In genomic region chr6:25992413-25993037, GRCh38 we compare ENCODE assay signal across 1 cellular context.
TF ChIP-seq lines count a peak whose summit lies in the region.

No MANE protein-coding gene starts in this region.

TF ChIP-seq in HepG2, 621 proteins besides CTCF, POLR2A, EP300 and RAD21 (continued from another document and continues in another):
- peak; percentile 67; the same call in 1 of the 2 replicates for TF ChIP-seq HNRNPL (IDR thresholded peaks at IDR 0.05; ENCODE audit: low read depth, low read length)
- no peak for TF ChIP-seq RFX1 (IDR thresholded peaks at IDR 0.05)
- TF ChIP-seq PTBP1 (IDR thresholded peaks at IDR 0.05; ENCODE audit: low read depth, low read length, poor library complexity, severe bottlenecking), result peak; percentile 96
- no peak for TF ChIP-seq PHB2 (IDR thresholded peaks at IDR 0.05; ENCODE audit: partially characterized antibody)
- TF ChIP-seq DNMT3B (CRISPR knock-in tag; conservative IDR thresholded peaks at IDR 0.05), result peak; percentile 94
- peak; percentile 4; the same call in 1 of the 2 replicates for TF ChIP-seq ZNF136 (CRISPR knock-in tag; IDR thresholded peaks at IDR 0.05; ENCODE audit: low read depth)
- TF ChIP-seq CBX5 (CRISPR knock-in tag; IDR thresholded peaks at IDR 0.05; ENCODE audit: borderline replicate concordance), result no peak; the same call in 1 of the 2 replicates
- TF ChIP-seq EEA1 (CRISPR knock-in tag; IDR thresholded peaks at IDR 0.05; ENCODE audit: borderline replicate concordance), result no peak
- no peak for TF ChIP-seq GZF1 (CRISPR knock-in tag; IDR thresholded peaks at IDR 0.05)
- TF ChIP-seq HNRNPH1 (optimal IDR thresholded peaks at IDR 0.05; ENCODE audit: low read depth, low read length), result no peak
- no peak for TF ChIP-seq ZNF121 (CRISPR knock-in tag; IDR thresholded peaks at IDR 0.05)
- TF ChIP-seq GLI4 (CRISPR knock-in tag; IDR thresholded peaks at IDR 0.05; ENCODE audit: borderline replicate concordance), result no peak; the same call in 1 of the 2 replicates
- peak; percentile 85 for TF ChIP-seq TAF15 (IDR thresholded peaks at IDR 0.05; ENCODE audit: low read depth, low read length, poor library complexity, severe bottlenecking)
- TF ChIP-seq SP4 (CRISPR knock-in tag; IDR thresholded peaks at IDR 0.05), result peak; percentile 86
- TF ChIP-seq ZNF652 (CRISPR knock-in tag; IDR thresholded peaks at IDR 0.05; ENCODE audit: borderline replicate concordance, low read depth), result no peak
- TF ChIP-seq ZNF580 (CRISPR knock-in tag; IDR thresholded peaks at IDR 0.05; ENCODE audit: borderline replicate concordance, low read depth), result peak; percentile 91
- TF ChIP-seq MEIS2 (CRISPR knock-in tag; IDR thresholded peaks at IDR 0.05), result peak; percentile 84
- peak; percentile 85 for TF ChIP-seq ZNF891 (CRISPR knock-in tag; IDR thresholded peaks at IDR 0.05)
- peak; percentile 99 for TF ChIP-seq ZNF34 (CRISPR knock-in tag; IDR thresholded peaks at IDR 0.05; ENCODE audit: borderline replicate concordance)
- peak; percentile 16; the same call in 1 of the 2 replicates for TF ChIP-seq ZNF605 (CRISPR knock-in tag; IDR thresholded peaks at IDR 0.05)
- TF ChIP-seq ZNF558 (CRISPR knock-in tag; IDR thresholded peaks at IDR 0.05; ENCODE audit: borderline replicate concordance), result peak; percentile 36; the same call in 1 of the 2 replicates
- peak; percentile 74; the same call in 1 of the 2 replicates for TF ChIP-seq RFXAP (CRISPR knock-in tag; IDR thresholded peaks at IDR 0.05; ENCODE audit: borderline replicate concordance)
- no peak for TF ChIP-seq JUNB (CRISPR knock-in tag; IDR thresholded peaks at IDR 0.05; ENCODE audit: borderline replicate concordance)
- TF ChIP-seq EZH2 (conservative IDR thresholded peaks at IDR 0.05; ENCODE audit: low read depth, low read length), result no peak
- TF ChIP-seq NFE2L2 (IDR thresholded peaks at IDR 0.05; ENCODE audit: low read length), result no peak
- peak; percentile 48; the same call in 1 of the 2 replicates for TF ChIP-seq DR1 (CRISPR knock-in tag; IDR thresholded peaks at IDR 0.05)
- no peak for TF ChIP-seq ZNF180 (CRISPR knock-in tag; IDR thresholded peaks at IDR 0.05; ENCODE audit: borderline replicate concordance, low read depth)
- peak; percentile 85 for TF ChIP-seq ZNF547 (CRISPR knock-in tag; IDR thresholded peaks at IDR 0.05)
- TF ChIP-seq TBX3 (IDR thresholded peaks at IDR 0.05; ENCODE audit: borderline replicate concordance), result peak; percentile 61; the same call in 1 of the 2 replicates
- TF ChIP-seq ZNF205 (CRISPR knock-in tag; IDR thresholded peaks at IDR 0.05), result peak; percentile 75
- no peak for TF ChIP-seq ZNF646 (CRISPR knock-in tag; IDR thresholded peaks at IDR 0.05)
- TF ChIP-seq ZSCAN22 (CRISPR knock-in tag; IDR thresholded peaks at IDR 0.05), result peak; percentile 56; the same call in 1 of the 2 replicates
- peak; percentile 50 for TF ChIP-seq GATAD2A (CRISPR knock-in tag; IDR thresholded peaks at IDR 0.05)
- TF ChIP-seq ZNF567 (CRISPR knock-in tag; IDR thresholded peaks at IDR 0.05; ENCODE audit: borderline replicate concordance), result peak; percentile 91; the same call in 1 of the 2 replicates
- TF ChIP-seq AKAP8 (CRISPR knock-in tag; IDR thresholded peaks at IDR 0.05), result peak; percentile 77; the same call in 1 of the 2 replicates
- TF ChIP-seq, protein P1, sequence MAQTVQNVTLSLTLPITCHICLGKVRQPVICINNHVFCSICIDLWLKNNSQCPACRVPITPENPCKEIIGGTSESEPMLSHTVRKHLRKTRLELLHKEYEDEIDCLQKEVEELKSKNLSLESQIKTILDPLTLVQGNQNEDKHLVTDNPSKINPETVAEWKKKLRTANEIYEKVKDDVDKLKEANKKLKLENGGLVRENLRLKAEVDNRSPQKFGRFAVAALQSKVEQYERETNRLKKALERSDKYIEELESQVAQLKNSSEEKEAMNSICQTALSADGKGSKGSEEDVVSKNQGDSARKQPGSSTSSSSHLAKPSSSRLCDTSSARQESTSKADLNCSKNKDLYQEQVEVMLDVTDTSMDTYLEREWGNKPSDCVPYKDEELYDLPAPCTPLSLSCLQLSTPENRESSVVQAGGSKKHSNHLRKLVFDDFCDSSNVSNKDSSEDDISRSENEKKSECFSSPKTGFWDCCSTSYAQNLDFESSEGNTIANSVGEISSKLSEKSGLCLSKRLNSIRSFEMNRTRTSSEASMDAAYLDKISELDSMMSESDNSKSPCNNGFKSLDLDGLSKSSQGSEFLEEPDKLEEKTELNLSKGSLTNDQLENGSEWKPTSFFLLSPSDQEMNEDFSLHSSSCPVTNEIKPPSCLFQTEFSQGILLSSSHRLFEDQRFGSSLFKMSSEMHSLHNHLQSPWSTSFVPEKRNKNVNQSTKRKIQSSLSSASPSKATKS (CRISPR knock-in tag; IDR thresholded peaks at IDR 0.05), result peak; percentile 51; the same call in 1 of the 2 replicates
- peak; percentile 27; the same call in 1 of the 2 replicates for TF ChIP-seq BRCA1 (CRISPR knock-in tag; IDR thresholded peaks at IDR 0.05)
- TF ChIP-seq RAD51 (IDR thresholded peaks at IDR 0.05; ENCODE audit: borderline replicate concordance), result no peak
- no peak for TF ChIP-seq TEF (CRISPR knock-in tag; IDR thresholded peaks at IDR 0.05)
- TF ChIP-seq ZNF607 (CRISPR knock-in tag; IDR thresholded peaks at IDR 0.05; ENCODE audit: borderline replicate concordance), result peak; percentile 86
- TF ChIP-seq, protein P2, sequence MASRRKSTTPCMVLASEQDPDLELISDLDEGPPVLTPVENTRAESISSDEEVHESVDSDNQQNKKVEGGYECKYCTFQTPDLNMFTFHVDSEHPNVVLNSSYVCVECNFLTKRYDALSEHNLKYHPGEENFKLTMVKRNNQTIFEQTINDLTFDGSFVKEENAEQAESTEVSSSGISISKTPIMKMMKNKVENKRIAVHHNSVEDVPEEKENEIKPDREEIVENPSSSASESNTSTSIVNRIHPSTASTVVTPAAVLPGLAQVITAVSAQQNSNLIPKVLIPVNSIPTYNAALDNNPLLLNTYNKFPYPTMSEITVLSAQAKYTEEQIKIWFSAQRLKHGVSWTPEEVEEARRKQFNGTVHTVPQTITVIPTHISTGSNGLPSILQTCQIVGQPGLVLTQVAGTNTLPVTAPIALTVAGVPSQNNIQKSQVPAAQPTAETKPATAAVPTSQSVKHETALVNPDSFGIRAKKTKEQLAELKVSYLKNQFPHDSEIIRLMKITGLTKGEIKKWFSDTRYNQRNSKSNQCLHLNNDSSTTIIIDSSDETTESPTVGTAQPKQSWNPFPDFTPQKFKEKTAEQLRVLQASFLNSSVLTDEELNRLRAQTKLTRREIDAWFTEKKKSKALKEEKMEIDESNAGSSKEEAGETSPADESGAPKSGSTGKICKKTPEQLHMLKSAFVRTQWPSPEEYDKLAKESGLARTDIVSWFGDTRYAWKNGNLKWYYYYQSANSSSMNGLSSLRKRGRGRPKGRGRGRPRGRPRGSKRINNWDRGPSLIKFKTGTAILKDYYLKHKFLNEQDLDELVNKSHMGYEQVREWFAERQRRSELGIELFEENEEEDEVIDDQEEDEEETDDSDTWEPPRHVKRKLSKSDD (CRISPR knock-in tag; IDR thresholded peaks at IDR 0.05; ENCODE audit: low read depth), result peak; percentile 91; the same call in 1 of the 2 replicates
- TF ChIP-seq WIZ (CRISPR knock-in tag; IDR thresholded peaks at IDR 0.05), result no peak; the same call in 1 of the 2 replicates
- peak; percentile 61 for TF ChIP-seq MED8 (CRISPR knock-in tag; IDR thresholded peaks at IDR 0.05; ENCODE audit: insufficient replicate concordance)
- TF ChIP-seq ZNF326 (CRISPR knock-in tag; IDR thresholded peaks at IDR 0.05; ENCODE audit: borderline replicate concordance), result no peak
- peak; percentile 95; the same call in 1 of the 2 replicates for TF ChIP-seq ZSCAN31 (CRISPR knock-in tag; IDR thresholded peaks at IDR 0.05; ENCODE audit: low read depth)
- peak; percentile 86 for TF ChIP-seq POLR2AphosphoS5 (IDR thresholded peaks at IDR 0.05; ENCODE audit: low read depth, low read length)
- TF ChIP-seq, protein P3, sequence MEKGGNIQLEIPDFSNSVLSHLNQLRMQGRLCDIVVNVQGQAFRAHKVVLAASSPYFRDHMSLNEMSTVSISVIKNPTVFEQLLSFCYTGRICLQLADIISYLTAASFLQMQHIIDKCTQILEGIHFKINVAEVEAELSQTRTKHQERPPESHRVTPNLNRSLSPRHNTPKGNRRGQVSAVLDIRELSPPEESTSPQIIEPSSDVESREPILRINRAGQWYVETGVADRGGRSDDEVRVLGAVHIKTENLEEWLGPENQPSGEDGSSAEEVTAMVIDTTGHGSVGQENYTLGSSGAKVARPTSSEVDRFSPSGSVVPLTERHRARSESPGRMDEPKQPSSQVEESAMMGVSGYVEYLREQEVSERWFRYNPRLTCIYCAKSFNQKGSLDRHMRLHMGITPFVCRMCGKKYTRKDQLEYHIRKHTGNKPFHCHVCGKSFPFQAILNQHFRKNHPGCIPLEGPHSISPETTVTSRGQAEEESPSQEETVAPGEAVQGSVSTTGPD (CRISPR knock-in tag; IDR thresholded peaks at IDR 0.05), result no peak
- TF ChIP-seq, protein P4, sequence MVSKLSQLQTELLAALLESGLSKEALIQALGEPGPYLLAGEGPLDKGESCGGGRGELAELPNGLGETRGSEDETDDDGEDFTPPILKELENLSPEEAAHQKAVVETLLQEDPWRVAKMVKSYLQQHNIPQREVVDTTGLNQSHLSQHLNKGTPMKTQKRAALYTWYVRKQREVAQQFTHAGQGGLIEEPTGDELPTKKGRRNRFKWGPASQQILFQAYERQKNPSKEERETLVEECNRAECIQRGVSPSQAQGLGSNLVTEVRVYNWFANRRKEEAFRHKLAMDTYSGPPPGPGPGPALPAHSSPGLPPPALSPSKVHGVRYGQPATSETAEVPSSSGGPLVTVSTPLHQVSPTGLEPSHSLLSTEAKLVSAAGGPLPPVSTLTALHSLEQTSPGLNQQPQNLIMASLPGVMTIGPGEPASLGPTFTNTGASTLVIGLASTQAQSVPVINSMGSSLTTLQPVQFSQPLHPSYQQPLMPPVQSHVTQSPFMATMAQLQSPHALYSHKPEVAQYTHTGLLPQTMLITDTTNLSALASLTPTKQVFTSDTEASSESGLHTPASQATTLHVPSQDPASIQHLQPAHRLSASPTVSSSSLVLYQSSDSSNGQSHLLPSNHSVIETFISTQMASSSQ (IDR thresholded peaks at IDR 0.05; ENCODE audit: low read depth), result 0 out of 2 replicates have a peak, but pooled peaks have one; percentile 0
- TF ChIP-seq, protein P4 (CRISPR knock-in tag; IDR thresholded peaks at IDR 0.05; ENCODE audit: borderline replicate concordance), result peak; percentile 84; the same call in 1 of the 2 replicates
- peak; percentile 50; the same call in 1 of the 2 replicates for TF ChIP-seq ZNF431 (CRISPR knock-in tag; IDR thresholded peaks at IDR 0.05; ENCODE audit: borderline replicate concordance, low read depth)
